9 cellular contexts compared by ENCODE assay signal in genomic region chr17:4533522-4534502, GRCh38. TPM values are rescaled to one million over a fixed set of nuclear protein-coding genes. Genes with fewer than 3 reads are reported as not detected.
DNase-seq lines count a peak whose midpoint lies in the region; ATAC-seq, FAIRE-seq and TF ChIP-seq lines count a peak whose summit lies in the region.
"Had no signal": no experiment of that assay in that cellular context is flagged by ENCODE, and none has a peak within 500 bp of the region (broad histone marks: within the 10 kb centered on the region; RNA-seq: fewer than 3 reads in every experiment).

No MANE protein-coding gene starts in this region.

- intact Hi-C loops in HCT116 (cut with micrococcal nuclease), result loop anchor here (5.0 kb wide), 1 partner anchor 112 kb away; no protein-coding TSS in a partner anchor

- H2AFZ ChIP-seq in HCT116 (ENCODE audit: low read depth, low read length, poor library complexity, severe bottlenecking), result no peak overlapping the region

- TF ChIP-seq CTCF in A549 (IDR thresholded peaks at IDR 0.05), result no peak
- TF ChIP-seq CTCF in HCT116 (IDR thresholded peaks at IDR 0.05 in 2 of 3, conservative IDR thresholded peaks at IDR 0.05 in 1 of 3; ENCODE audit: borderline replicate concordance in 1 of 3, insufficient read depth in 1 of 3, low read depth in 2 of 3, low read length in 2 of 3), result no peak

- H3K4me3 ChIP-seq in A549 (no peak overlapping the region), HCT116 (replicated peaks in 1 of 2; ENCODE audit: low read depth in 1 of 2, low read length in 2 of 2) (no peak overlapping the region)

- H3K27ac ChIP-seq in A549, result peak overlapping the region; percentile 54 to 80
- H3K27ac ChIP-seq in HCT116 (ENCODE audit: low read depth, low read length), result peak overlapping the region; percentile 6; the same call in 1 of the 2 replicates

- DNase-seq in A549 (ENCODE audit: low read depth in 1 of 2, low spot score in 1 of 2) (peak in 1 of 2 experiments; percentile 53), HCT116 (ENCODE audit: low read depth, low spot score) (no peak), anterior cingulate cortex (lab: John Stamatoyannopoulos, UW) (peak in 57 of 58 donors; percentile 16 to 97 (median 84)), midbrain (lab: John Stamatoyannopoulos, UW) (peak; percentile 94), AG20443 (ENCODE audit: low spot score) (no peak)
- DNase-seq in stimulated activated naive CD4-positive, alpha-beta T cell treated with Interleukin-2 at 50 U/mL for 16 hours (lab: John Stamatoyannopoulos, UW), result no peak

- H3K4me1 ChIP-seq in A549 (peaks cover 20% of the 10 kb centered on the region), HCT116 (ENCODE audit: control insufficient read depth in 1 of 2, insufficient read depth in 2 of 2, low read length in 2 of 2) (peaks cover 8 to 19% of the 10 kb centered on the region in 2 experiments; a peak in 3 of 4 replicates)

- H3K4me2 ChIP-seq in A549, result peak overlapping the region; percentile 72
- peak overlapping the region; percentile 31 for H3K4me2 ChIP-seq in HCT116 (ENCODE audit: low read length)

- RAD21 ChIA-PET in HCT116 (lab: Charles Lee; ENCODE audit: low non-redundant PET in 1 of 2, low total read pairs in 2 of 2, uncharacterized antibody in 2 of 2, unreplicated experiment in 2 of 2), result interaction anchor here in 1 of 2 experiments (1.1 kb wide), 1 partner anchor 113 kb away, joined by 3 read pairs; no protein-coding TSS in a partner anchor

- H4K20me1 ChIP-seq in HCT116 (ENCODE audit: insufficient read depth), result no peaks in the 10 kb centered on the region; the same call in 1 of the 2 replicates

- H3K9ac ChIP-seq in HCT116 (ENCODE audit: low read length), result no peak overlapping the region

- ATAC-seq in A549, result peak; percentile 25 to 65
- ATAC-seq in HCT116, result peak; percentile 46
- ATAC-seq in GM18867 (IDR thresholded peaks at IDR 0.05; ENCODE audit: unreplicated experiment), result no peak
- no peak for ATAC-seq in HG02981 (IDR thresholded peaks at IDR 0.05; ENCODE audit: unreplicated experiment)

- H3K9me3 ChIP-seq in A549, result no peaks in the 10 kb centered on the region
- no peaks in the 10 kb centered on the region for H3K9me3 ChIP-seq in HCT116 (ENCODE audit: control insufficient read depth in 1 of 2, insufficient read depth in 1 of 2, low read depth in 1 of 2, low read length in 2 of 2)

- no peak for FAIRE-seq in A549 (lab: Jason Lieb, UNC)

- TF ChIP-seq POLR2A in A549 (IDR thresholded peaks at IDR 0.05; ENCODE audit: low read length), result peak; percentile 25
- peak; percentile 27 for TF ChIP-seq POLR2A in HCT116 (IDR thresholded peaks at IDR 0.05; ENCODE audit: borderline replicate concordance, extremely low read depth, insufficient read depth, insufficient read length)

- no peak for TF ChIP-seq EP300 in A549 (IDR thresholded peaks at IDR 0.05)

- TF ChIP-seq RAD21 in A549 (conservative IDR thresholded peaks at IDR 0.05 in 1 of 2, IDR thresholded peaks at IDR 0.05 in 1 of 2), result no peak
- no peak for TF ChIP-seq RAD21 in HCT116 (IDR thresholded peaks at IDR 0.05; ENCODE audit: low read depth)

- H3K79me2 ChIP-seq in HCT116 (ENCODE audit: insufficient read depth, low read length), result no peaks in the 10 kb centered on the region

- 47% methylated on average over 18 of the region's 23 CpGs for WGBS in A549 (ENCODE audit: missing lambda C conversion rate)

- POLR2A ChIA-PET in A549 (lab: Yijun Ruan, JAX) (interaction anchor here (0.9 to 1.3 kb wide), 3 partner anchors 9 to 21 kb away, joined by 3 to 5 read pairs (median 3); partner anchors contain the start of gene MYBBP1A), HCT116 (lab: Charles Lee) (no interaction called here)

- BruUV-seq in HCT116 (replicated peaks; lab: Mats Ljungman, UMichigan), result no TSS peak

- CTCF ChIA-PET in A549 (lab: Yijun Ruan, JAX), result interaction anchor here (0.5 to 1.5 kb wide), 3 partner anchors 17 to 34 kb away, joined by 3 to 4 read pairs (median 4); no protein-coding TSS in a partner anchor
- CTCF ChIA-PET in HCT116 (lab: Charles Lee), result interaction anchor here (1.1 kb wide), 1 partner anchor 113 kb away, joined by 3 read pairs; no protein-coding TSS in a partner anchor

- H3K36me3 ChIP-seq in HCT116 (ENCODE audit: control insufficient read depth in 1 of 2, insufficient read depth in 2 of 2, low read length in 2 of 2), result peaks cover 2 to 9% of the 10 kb centered on the region in 2 experiments; a peak in 2 of 4 replicates

- H3K9me2 ChIP-seq in HCT116 (ENCODE audit: insufficient read depth), result no peaks in the 10 kb centered on the region

- no peaks in the 10 kb centered on the region for H3K27me3 ChIP-seq in HCT116 (ENCODE audit: insufficient read depth, low read length)

TF ChIP-seq in A549, 52 proteins besides CTCF, POLR2A, EP300 and RAD21 (continues in another document):
- TF ChIP-seq FOXS1 (CRISPR knock-in tag; IDR thresholded peaks at IDR 0.05) (no peak), CEBPB (IDR thresholded peaks at IDR 0.05) (no peak), POLR2AphosphoS2 (conservative IDR thresholded peaks at IDR 0.05; ENCODE audit: low read length) (peak; percentile 26; the same call in 1 of the 2 replicates), ZSCAN20 (CRISPR knock-in tag; IDR thresholded peaks at IDR 0.05) (no peak), MYC (IDR thresholded peaks at IDR 0.05; ENCODE audit: borderline replicate concordance, low read length) (0 out of 2 replicates have a peak, but pooled peaks have one; percentile 30), JUN (IDR thresholded peaks at IDR 0.05) (no peak; a peak in 2 of 5 replicates), HOXB13 (CRISPR knock-in tag; IDR thresholded peaks at IDR 0.05; ENCODE audit: low read depth) (no peak), RARB (CRISPR knock-in tag; IDR thresholded peaks at IDR 0.05) (no peak)
- TF ChIP-seq, protein P1, sequence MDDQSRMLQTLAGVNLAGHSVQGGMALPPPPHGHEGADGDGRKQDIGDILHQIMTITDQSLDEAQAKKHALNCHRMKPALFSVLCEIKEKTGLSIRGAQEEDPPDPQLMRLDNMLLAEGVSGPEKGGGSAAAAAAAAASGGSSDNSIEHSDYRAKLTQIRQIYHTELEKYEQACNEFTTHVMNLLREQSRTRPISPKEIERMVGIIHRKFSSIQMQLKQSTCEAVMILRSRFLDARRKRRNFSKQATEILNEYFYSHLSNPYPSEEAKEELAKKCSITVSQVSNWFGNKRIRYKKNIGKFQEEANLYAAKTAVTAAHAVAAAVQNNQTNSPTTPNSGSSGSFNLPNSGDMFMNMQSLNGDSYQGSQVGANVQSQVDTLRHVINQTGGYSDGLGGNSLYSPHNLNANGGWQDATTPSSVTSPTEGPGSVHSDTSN (IDR thresholded peaks at IDR 0.05), result peak; percentile 53; the same call in 1 of the 2 replicates

TF ChIP-seq in HCT116, 20 proteins besides CTCF, POLR2A, EP300 and RAD21:
- TF ChIP-seq EZH2phosphoT487 (IDR thresholded peaks at IDR 0.05; ENCODE audit: borderline replicate concordance) (no peak), POLR2AphosphoS5 (IDR thresholded peaks at IDR 0.05; ENCODE audit: low read depth, low read length) (0 out of 2 replicates have a peak, but pooled peaks have one; percentile 14)

RNA-seq across cellular contexts. Expression of gene MYBBP1A, which starts 21.4 kb away (rescaled TPM):
- polyA plus RNA-seq in A549 (2011; rRNA removed) (39.7 and 42.9 TPM in 2 replicates), A549 (2017; fragmentation: RNase III; extraction: RNeasy Plus Mini Kit Qiagen cat#74134 plus additional on column Dnase treatment) (95.0 to 103 TPM (median 95.1 TPM) in 3 replicates)
- 86.5 and 99.2 TPM in 2 replicates for polyA plus RNA-seq in A549 (2012; cell fraction: cytosol; rRNA removed)
- 314 and 436 TPM in 2 replicates for polyA plus RNA-seq in A549 (2012; cell fraction: nucleus; rRNA removed)
- polyA minus RNA-seq in A549 (2011; rRNA and poly(A)+ RNA removed), result 70.5 and 108 TPM in 2 replicates
- 130 TPM for total RNA-seq in HCT116 (2021; ENCODE audit: unreplicated experiment)
- 64.6 and 68.0 TPM in 2 replicates for polyA plus RNA-seq in HCT116 (2012)

RNA-seq across cellular contexts. Expression of gene GGT6, which starts 26.6 kb away (rescaled TPM):
- polyA plus RNA-seq in A549 (2011; rRNA removed) (not detected in 2 replicates), A549 (2017; fragmentation: RNase III; extraction: RNeasy Plus Mini Kit Qiagen cat#74134 plus additional on column Dnase treatment) (not detected in 3 replicates)
- 0.01 TPM in 1 of 2 replicates, not detected in the other for polyA plus RNA-seq in A549 (2012; cell fraction: cytosol; rRNA removed)
- polyA plus RNA-seq in A549 (2012; cell fraction: nucleus; rRNA removed), result not detected in 2 replicates
- not detected in 2 replicates for polyA minus RNA-seq in A549 (2011; rRNA and poly(A)+ RNA removed)
- 0.10 TPM for total RNA-seq in HCT116 (2021; ENCODE audit: unreplicated experiment)
- 0.03 TPM in 1 of 2 replicates, not detected in the other for polyA plus RNA-seq in HCT116 (2012)
- polyA plus RNA-seq: neural cell had no signal

RNA-seq across cellular contexts. Expression of gene SPNS2, which starts 35.1 kb away (rescaled TPM):
- polyA plus RNA-seq in A549 (2011; rRNA removed) (0.25 and 0.27 TPM in 2 replicates), A549 (2017; fragmentation: RNase III; extraction: RNeasy Plus Mini Kit Qiagen cat#74134 plus additional on column Dnase treatment) (0.13 to 0.46 TPM (median 0.38 TPM) in 3 replicates)
- polyA plus RNA-seq in A549 (2012; cell fraction: cytosol; rRNA removed), result 0.03 and 0.09 TPM in 2 replicates
- 0.05 and 0.11 TPM in 2 replicates for polyA plus RNA-seq in A549 (2012; cell fraction: nucleus; rRNA removed)
- 0.29 and 1.3 TPM in 2 replicates for polyA minus RNA-seq in A549 (2011; rRNA and poly(A)+ RNA removed)
- 1.6 TPM for total RNA-seq in HCT116 (2021; ENCODE audit: unreplicated experiment)
- 4.5 and 5.8 TPM in 2 replicates for polyA plus RNA-seq in HCT116 (2012)

RNA-seq across cellular contexts. Expression of gene SMTNL2, which starts 50.5 kb away (rescaled TPM):
- polyA plus RNA-seq in A549 (2011; rRNA removed) (0.05 and 0.07 TPM in 2 replicates), A549 (2017; fragmentation: RNase III; extraction: RNeasy Plus Mini Kit Qiagen cat#74134 plus additional on column Dnase treatment) (0.06 to 0.21 TPM (median 0.10 TPM) in 3 replicates)
- 0.05 and 0.08 TPM in 2 replicates for polyA plus RNA-seq in A549 (2012; cell fraction: cytosol; rRNA removed)
- polyA plus RNA-seq in A549 (2012; cell fraction: nucleus; rRNA removed), result 0.13 and 0.14 TPM in 2 replicates
- polyA minus RNA-seq in A549 (2011; rRNA and poly(A)+ RNA removed), result 0.08 and 0.15 TPM in 2 replicates
- total RNA-seq in HCT116 (2021; ENCODE audit: unreplicated experiment), result 2.3 TPM
- polyA plus RNA-seq in HCT116 (2012), result 1.2 and 1.7 TPM in 2 replicates

Comparison
In these comparisons a context has a peak if more than half of its experiments do, and no peak if none do; other contexts are left out.
1. ATAC-seq: peak in A549 (2 of 2) and HCT116 (single experiment); none in GM18867 (single experiment) and HG02981 (single experiment).
2. DNase-seq: peak in anterior cingulate cortex (57 of 58) and midbrain (single experiment); none in HCT116 (single experiment), AG20443 (single experiment) and stimulated activated naive CD4-positive, alpha-beta T cell treated with Interleukin-2 at 50 U/mL for 16 hours (single experiment).
3. Of the 6 proteins assayed by ChIP-seq in both A549 and HCT116: peak only in A549: MAX; only in HCT116: none; in both: POLR2A; in neither: 4.